ENCODE assay signal across 35 cellular contexts in genomic region chr12:8553088-8553627, GRCh38. TPM values are rescaled to one million over a fixed set of nuclear protein-coding genes. Genes with fewer than 3 reads are reported as not detected.
DNase-seq lines count a peak whose midpoint lies in the region; ATAC-seq, FAIRE-seq and TF ChIP-seq lines count a peak whose summit lies in the region.
"Had no signal": no experiment of that assay in that cellular context is flagged by ENCODE, and none has a peak within 500 bp of the region (broad histone marks: within the 10 kb centered on the region; RNA-seq: fewer than 3 reads in every experiment).

No MANE protein-coding gene starts in this region.

- H3K9me3 ChIP-seq in A549 (no peaks in the 10 kb centered on the region), endodermal cell (ENCODE audit: control insufficient read depth, low read length) (no peaks in the 10 kb centered on the region)
- H3K9me3 ChIP-seq: heart right ventricle, ovary, SJSA1, thoracic aorta had no signal

- POLR2A ChIA-PET in A549 (lab: Yijun Ruan, JAX) = no interaction called here

- H3K4me2 ChIP-seq in A549 (no peak overlapping the region), GM23338 (no peak overlapping the region)
- H3K4me2 ChIP-seq: BLaER1 treated with 17β-estradiol and CSF1 and Interleukin-3, amounts not matched to agents 10 nM and 100 nM; KMS-11 had no signal

- H3K9me3 Mint-ChIP-seq in GM23338 (no peaks in the 10 kb centered on the region), endodermal cell (peaks cover 3% of the 10 kb centered on the region)
- H3K9me3 Mint-ChIP-seq: brain; natural killer cell treated with Interleukin-12 subunit alpha and Interleukin-12 subunit beta and Interleukin-15 and Interleukin-18, amount 100 ng/mL, for 72 hours; T-helper 1 cell treated with Interleukin-12 subunit alpha and Interleukin-12 subunit beta and Interleukin-4 antibody, amounts not matched to agents 30 μg/mL and 1 μg/mL, for 36 hours had no signal

- no peak overlapping the region for H3K4me3 ChIP-seq in A549
- H3K4me3 ChIP-seq in GM23338 = no peak overlapping the region
- H3K4me3 ChIP-seq in endodermal cell (ENCODE audit: low read length) = no peak overlapping the region
- H3K4me3 ChIP-seq: BLaER1 treated with 17β-estradiol and CSF1 and Interleukin-3, amounts not matched to agents 10 nM and 100 nM; heart right ventricle; ovary; SJSA1; thoracic aorta had no signal

- no peaks in the 10 kb centered on the region for H3F3A ChIP-seq in GM23338 (replicated peaks; ENCODE audit: low read depth)

- no peak overlapping the region for H2AFZ ChIP-seq in GM23338

- H3K4me3 Mint-ChIP-seq in GM23338 (no peak overlapping the region), endodermal cell (no peak overlapping the region)
- H3K4me3 Mint-ChIP-seq: activated CD4-positive, alpha-beta T cell treated with anti-CD3 and anti-CD28 coated beads for 36 hours; brain; immature natural killer cell; natural killer cell treated with Interleukin-12 subunit alpha and Interleukin-12 subunit beta and Interleukin-15 and Interleukin-18, amount 100 ng/mL, for 72 hours; T-helper 1 cell treated with Interleukin-12 subunit alpha and Interleukin-12 subunit beta and Interleukin-4 antibody, amounts not matched to agents 30 μg/mL and 1 μg/mL, for 36 hours had no signal

- no peak overlapping the region for H3K27ac ChIP-seq in A549
- no peak overlapping the region for H3K27ac ChIP-seq in GM23338 (ENCODE audit: low read depth)
- no peak overlapping the region for H3K27ac ChIP-seq in endodermal cell (ENCODE audit: low read depth, low read length)
- H3K27ac ChIP-seq: BLaER1 treated with 17β-estradiol and CSF1 and Interleukin-3, amounts not matched to agents 10 nM and 100 nM; epithelial cell of prostate; heart right ventricle; KMS-11; ovary; SJSA1; thoracic aorta had no signal

- H3K27me3 ChIP-seq in GM23338 (ENCODE audit: insufficient read depth) = no peaks in the 10 kb centered on the region
- no peaks in the 10 kb centered on the region for H3K27me3 ChIP-seq in endodermal cell (ENCODE audit: control insufficient read depth, insufficient read depth, low read length, poor library complexity, severe bottlenecking)
- H3K27me3 ChIP-seq: BLaER1 treated with 17β-estradiol and CSF1 and Interleukin-3, amounts not matched to agents 10 nM and 100 nM; ovary; SJSA1 had no signal

- H3K4me1 Mint-ChIP-seq in GM23338 = peaks cover 6% of the 10 kb centered on the region; the same call in 1 of the 3 replicates
- peaks cover 4% of the 10 kb centered on the region for H3K4me1 Mint-ChIP-seq in endodermal cell
- H3K4me1 Mint-ChIP-seq: brain, immature natural killer cell had no signal

- FAIRE-seq in A549 (lab: Jason Lieb, UNC) = no peak
- FAIRE-seq: GM19239, HTR-8/SVneo, RCC 7860 had no signal

- H3K36me3 Mint-ChIP-seq in GM23338 (ENCODE audit: low read depth) (no peaks in the 10 kb centered on the region), endodermal cell (ENCODE audit: low read depth) (no peaks in the 10 kb centered on the region)
- H3K36me3 Mint-ChIP-seq: brain; immature natural killer cell; natural killer cell treated with Interleukin-12 subunit alpha and Interleukin-12 subunit beta and Interleukin-15 and Interleukin-18, amount 100 ng/mL, for 72 hours had no signal

- H3K4me1 ChIP-seq in A549 (no peaks in the 10 kb centered on the region), GM23338 (ENCODE audit: insufficient read depth) (no peaks in the 10 kb centered on the region), endodermal cell (ENCODE audit: control insufficient read depth, insufficient read depth, low read length) (no peaks in the 10 kb centered on the region)
- H3K4me1 ChIP-seq: heart right ventricle had no signal

- no peak overlapping the region for H3K9ac ChIP-seq in endodermal cell (ENCODE audit: extremely low read depth, low read length, poor library complexity, severe bottlenecking)
- H3K9ac ChIP-seq: BLaER1 treated with 17β-estradiol and CSF1 and Interleukin-3, amounts not matched to agents 10 nM and 100 nM; KMS-11 had no signal

- TF ChIP-seq RAD21 in A549 (conservative IDR thresholded peaks at IDR 0.05 in 1 of 2, IDR thresholded peaks at IDR 0.05 in 1 of 2) = no peak

- no peak for TF ChIP-seq EP300 in A549 (IDR thresholded peaks at IDR 0.05)

- TF ChIP-seq POLR2A in A549 (IDR thresholded peaks at IDR 0.05; ENCODE audit: low read length) = no peak

- no peaks in the 10 kb centered on the region for H3K79me2 ChIP-seq in GM23338 (replicated peaks; ENCODE audit: insufficient read depth)

- no peaks in the 10 kb centered on the region for H4K20me1 ChIP-seq in GM23338 (replicated peaks; ENCODE audit: insufficient read depth)
- H4K20me1 ChIP-seq: BLaER1 treated with 17β-estradiol and CSF1 and Interleukin-3, amounts not matched to agents 10 nM and 100 nM had no signal

- H3K9me2 ChIP-seq in GM23338 (ENCODE audit: insufficient read depth) = peaks cover 4% of the 10 kb centered on the region; the same call in 1 of the 2 replicates

- H3K36me3 ChIP-seq in GM23338 (ENCODE audit: insufficient read depth) (no peaks in the 10 kb centered on the region), endodermal cell (ENCODE audit: control insufficient read depth, insufficient read depth, low read length) (no peaks in the 10 kb centered on the region)
- H3K36me3 ChIP-seq: BLaER1 treated with 17β-estradiol and CSF1 and Interleukin-3, amounts not matched to agents 10 nM and 100 nM; heart right ventricle; ovary; SJSA1; thoracic aorta had no signal

- no peak for TF ChIP-seq CTCF in A549 (IDR thresholded peaks at IDR 0.05)
- TF ChIP-seq CTCF in GM23338 (conservative IDR thresholded peaks at IDR 0.05; ENCODE audit: low read depth in 2 of 2) = peak; percentile 38 to 42
- peak; percentile 85 for TF ChIP-seq CTCF in endodermal cell (conservative IDR thresholded peaks at IDR 0.05)

- peaks cover 4% of the 10 kb centered on the region for H3K27me3 Mint-ChIP-seq in GM23338 (ENCODE audit: insufficient read depth, low read depth, poor library complexity)
- no peaks in the 10 kb centered on the region for H3K27me3 Mint-ChIP-seq in endodermal cell (ENCODE audit: insufficient read depth)

- ATAC-seq in A549 (0 out of 6 replicates have a peak, but pooled peaks have one; percentile 23 to 30), GM23338 (peak; percentile 78), GM21390 (IDR thresholded peaks at IDR 0.05; ENCODE audit: unreplicated experiment) (no peak)
- ATAC-seq: activated CD4-positive, alpha-beta T cell treated with anti-CD3 and anti-CD28 coated beads for 36 hours; heart right ventricle; left ventricle myocardium superior; natural killer cell treated with Interleukin-12 subunit alpha and Interleukin-12 subunit beta and Interleukin-15 and Interleukin-18, amount 100 ng/mL, for 72 hours; right cardiac atrium had no signal

- WGBS in A549 (ENCODE audit: missing lambda C conversion rate) = 42% methylated on average over 6 of the region's 6 CpGs
- 72 to 97% methylated on average over 2 to 5 of the region's 6 CpGs for WGBS in endodermal cell (ENCODE audit: insufficient coverage in 1 of 2, insufficient read length in 1 of 2), 2 experiments

- H3K27ac Mint-ChIP-seq in GM23338 (no peak overlapping the region), endodermal cell (no peak overlapping the region)
- H3K27ac Mint-ChIP-seq: activated CD4-positive, alpha-beta T cell treated with anti-CD3 and anti-CD28 coated beads for 36 hours; brain; immature natural killer cell; natural killer cell treated with Interleukin-12 subunit alpha and Interleukin-12 subunit beta and Interleukin-15 and Interleukin-18, amount 100 ng/mL, for 72 hours; T-helper 1 cell treated with Interleukin-12 subunit alpha and Interleukin-12 subunit beta and Interleukin-4 antibody, amounts not matched to agents 30 μg/mL and 1 μg/mL, for 36 hours had no signal

- no peak for DNase-seq in A549 (ENCODE audit: low read depth in 1 of 2, low spot score in 1 of 2)
- peak; percentile 56 for DNase-seq in GM23338 (ENCODE audit: low spot score)
- DNase-seq in NCI-H1417 treated with DMSO at 0.1 percent for 48 hours (lab: John Stamatoyannopoulos, UW) = peak; percentile 89
- peak; percentile 70 for DNase-seq in endodermal cell
- DNase-seq in NCI-H345 (lab: John Stamatoyannopoulos, UW) = no peak
- no peak for DNase-seq in inferior parietal cortex (ENCODE audit: extremely low spot score)
- no peak for DNase-seq in stimulated activated CD8-positive, alpha-beta memory T cell treated with anti-CD3 and anti-CD28 coated beads, Interleukin-4, amount 100 ng/mL, for 48 hours
- DNase-seq: activated CD4-positive, alpha-beta T cell treated with anti-CD3 and anti-CD28 coated beads for 36 hours; activated gamma-delta T cell; activated T-cell treated with anti-CD3 and anti-CD28 coated beads, Interleukin-2, amount 50 U/mL, for 1 hour; heart right ventricle; immature natural killer cell; left ventricle myocardium superior; MV-4-11; NCI-H2029; NCI-H446; NK-92 treated with Interleukin-12 subunit alpha and Interleukin-12 subunit beta, amount 100 ng/mL, for 24 hours; ovary; right cardiac atrium; stimulated activated CD4-positive, alpha-beta T cell treated with anti-CD3 and anti-CD28 coated beads, Interleukin-12 subunit alpha, Interleukin-12 subunit beta, amount 100 ng/mL, for 4 hours; stimulated activated CD4-positive, alpha-beta T cell treated with anti-CD3 and anti-CD28 coated beads, Interleukin-4, amount 100 ng/mL, for 24 hours; stimulated activated naive CD4-positive, alpha-beta T cell treated with Interleukin-2 at 50 U/mL for 16 hours had no signal

- CTCF ChIA-PET in A549 (lab: Yijun Ruan, JAX) = interaction anchor here (1.3 kb wide), 1 partner anchor 9 kb away, joined by 5 read pairs; no protein-coding TSS in a partner anchor

RNA-seq across cellular contexts. Expression of gene CLEC4E, which starts 12.5 kb away (rescaled TPM):
- polyA plus RNA-seq in A549 (2011; rRNA removed) (0.06 and 0.28 TPM in 2 replicates), A549 (2017; fragmentation: RNase III; extraction: RNeasy Plus Mini Kit Qiagen cat#74134 plus additional on column Dnase treatment) (not detected in 3 replicates), GM23338 (2016; fragmentation: Nextera tagmentation; extraction: Ambion mirVana) (not detected in 2 replicates)
- not detected in 2 replicates for polyA plus RNA-seq in A549 (2012; cell fraction: cytosol; rRNA removed)
- polyA plus RNA-seq in A549 (2012; cell fraction: nucleus; rRNA removed) = not detected in 2 replicates
- polyA minus RNA-seq in A549 (2011; rRNA and poly(A)+ RNA removed) = not detected in 2 replicates
- total RNA-seq in GM23338 (2014; rRNA removed; shearing (Covaris generic)) = not detected in 2 replicates
- not detected for total RNA-seq in endodermal cell
- not detected for polyA plus RNA-seq in endodermal cell (2013, experiment 1 of 2)
- polyA plus RNA-seq in endodermal cell (2013, experiment 2 of 2) = not detected
- total RNA-seq: activated CD4-positive, alpha-beta T cell treated with anti-CD3 and anti-CD28 coated beads for 36 hours; chondrocyte; natural killer cell treated with Interleukin-12 subunit alpha and Interleukin-12 subunit beta and Interleukin-15 and Interleukin-18, amount 100 ng/mL, for 72 hours; SJSA1 had no signal
- polyA plus RNA-seq: immature natural killer cell had no signal

RNA-seq across cellular contexts. Expression of gene CLEC4D, which starts 39.9 kb away (rescaled TPM):
- polyA plus RNA-seq in A549 (2011; rRNA removed) = not detected in 2 replicates
- polyA plus RNA-seq in A549 (2012; cell fraction: cytosol; rRNA removed) = not detected in 2 replicates
- not detected in 2 replicates for polyA plus RNA-seq in A549 (2012; cell fraction: nucleus; rRNA removed)
- polyA plus RNA-seq in A549 (2017; fragmentation: RNase III; extraction: RNeasy Plus Mini Kit Qiagen cat#74134 plus additional on column Dnase treatment) = not detected in 3 replicates
- not detected in 2 replicates for polyA minus RNA-seq in A549 (2011; rRNA and poly(A)+ RNA removed)
- total RNA-seq in GM23338 (2014; rRNA removed; shearing (Covaris generic)) = 0.90 TPM in 1 of 2 replicates, not detected in the other
- polyA plus RNA-seq in GM23338 (2016; fragmentation: Nextera tagmentation; extraction: Ambion mirVana) = 0.17 and 0.24 TPM in 2 replicates
- under 1 TPM in 1 of 2 donors, not detected in 1; 0.66 TPM for total RNA-seq in endodermal cell
- polyA plus RNA-seq in endodermal cell (2013, experiment 1 of 2) = not detected
- polyA plus RNA-seq in endodermal cell (2013, experiment 2 of 2) = not detected
- total RNA-seq: activated CD4-positive, alpha-beta T cell treated with anti-CD3 and anti-CD28 coated beads for 36 hours; chondrocyte; left ventricle myocardium superior; natural killer cell treated with Interleukin-12 subunit alpha and Interleukin-12 subunit beta and Interleukin-15 and Interleukin-18, amount 100 ng/mL, for 72 hours; SJSA1 had no signal
- polyA plus RNA-seq: immature natural killer cell, right cardiac atrium had no signal

RNA-seq across cellular contexts. Expression of gene AICDA, which starts 59.5 kb away (rescaled TPM):
- 0.12 and 0.16 TPM in 2 replicates for polyA plus RNA-seq in A549 (2011; rRNA removed)
- 0.05 TPM in 2 replicates for polyA plus RNA-seq in A549 (2012; cell fraction: cytosol; rRNA removed)
- not detected in 2 replicates for polyA plus RNA-seq in A549 (2012; cell fraction: nucleus; rRNA removed)
- 0.05 to 0.16 TPM (median 0.05 TPM) in 3 replicates for polyA plus RNA-seq in A549 (2017; fragmentation: RNase III; extraction: RNeasy Plus Mini Kit Qiagen cat#74134 plus additional on column Dnase treatment)
- not detected in 2 replicates for polyA minus RNA-seq in A549 (2011; rRNA and poly(A)+ RNA removed)
- total RNA-seq in GM23338 (2014; rRNA removed; shearing (Covaris generic)) = not detected in 2 replicates
- 0.31 TPM in 1 of 2 replicates, not detected in the other for polyA plus RNA-seq in GM23338 (2016; fragmentation: Nextera tagmentation; extraction: Ambion mirVana)
- not detected for total RNA-seq in endodermal cell
- not detected for polyA plus RNA-seq in endodermal cell (2013, experiment 1 of 2)
- not detected for polyA plus RNA-seq in endodermal cell (2013, experiment 2 of 2)
- total RNA-seq: activated CD4-positive, alpha-beta T cell treated with anti-CD3 and anti-CD28 coated beads for 36 hours; chondrocyte; heart right ventricle; left ventricle myocardium superior; ovary; right cardiac atrium; SJSA1; thoracic aorta had no signal
- polyA plus RNA-seq: immature natural killer cell, ovary, right cardiac atrium had no signal

Comparison
In these comparisons a context has a peak if more than half of its experiments do, and no peak if none do; other contexts are left out.
1. DNase-seq: peak in GM23338 (single experiment), NCI-H1417 treated with DMSO at 0.1 percent for 48 hours (single experiment) and endodermal cell (single experiment); none in A549 (0 of 2), NCI-H345 (single experiment), inferior parietal cortex (single experiment) and stimulated activated CD8-positive, alpha-beta memory T cell treated with anti-CD3 and anti-CD28 coated beads, Interleukin-4, amount 100 ng/mL, for 48 hours (single experiment).